ENCODE assay signal across 1 cellular context in genomic region chr20:17941087-17941825, GRCh38.
TF ChIP-seq lines count a peak whose summit lies in the region.

No MANE protein-coding gene starts in this region.

TF ChIP-seq in HepG2, 621 proteins besides CTCF, POLR2A, EP300 and RAD21 (continued from another document):
- TF ChIP-seq ZNF264 (CRISPR knock-in tag; IDR thresholded peaks at IDR 0.05) (no peak), CBFB (CRISPR knock-in tag; IDR thresholded peaks at IDR 0.05) (0 out of 2 replicates have a peak, but pooled peaks have one; percentile 32), MAZ (IDR thresholded peaks at IDR 0.05; ENCODE audit: borderline replicate concordance, low read depth, low read length) (no peak), MAZ (CRISPR knock-in tag; IDR thresholded peaks at IDR 0.05; ENCODE audit: low read depth) (0 out of 2 replicates have a peak, but pooled peaks have one; percentile 43), HNF1B (CRISPR knock-in tag; IDR thresholded peaks at IDR 0.05) (no peak), ZFY (CRISPR knock-in tag; IDR thresholded peaks at IDR 0.05) (0 out of 2 replicates have a peak, but pooled peaks have one; percentile 25), MBD4 (IDR thresholded peaks at IDR 0.05; ENCODE audit: borderline replicate concordance, low read length) (peak; percentile 74; the same call in 1 of the 2 replicates), POLR2G (IDR thresholded peaks at IDR 0.05; ENCODE audit: low read depth, low read length) (peak; percentile 78), YEATS4 (CRISPR knock-in tag; IDR thresholded peaks at IDR 0.05; ENCODE audit: borderline replicate concordance) (0 out of 2 replicates have a peak, but pooled peaks have one; percentile 47), RNF219 (CRISPR knock-in tag; IDR thresholded peaks at IDR 0.05) (no peak), ZNF574 (CRISPR knock-in tag; IDR thresholded peaks at IDR 0.05) (no peak), ETS1 (CRISPR knock-in tag; IDR thresholded peaks at IDR 0.05) (0 out of 2 replicates have a peak, but pooled peaks have one; percentile 42), UBTF (CRISPR knock-in tag; IDR thresholded peaks at IDR 0.05) (no peak), NFKBIZ (CRISPR knock-in tag; IDR thresholded peaks at IDR 0.05) (no peak), ZNF17 (CRISPR knock-in tag; IDR thresholded peaks at IDR 0.05) (no peak), TGIF2 (CRISPR knock-in tag; IDR thresholded peaks at IDR 0.05) (0 out of 2 replicates have a peak, but pooled peaks have one; percentile 43), MLX (CRISPR knock-in tag; IDR thresholded peaks at IDR 0.05) (0 out of 2 replicates have a peak, but pooled peaks have one; percentile 22), MLXIP (CRISPR knock-in tag; IDR thresholded peaks at IDR 0.05; ENCODE audit: borderline replicate concordance) (0 out of 2 replicates have a peak, but pooled peaks have one; percentile 10), SP1 (IDR thresholded peaks at IDR 0.05) (no peak), SP1 (CRISPR knock-in tag; IDR thresholded peaks at IDR 0.05) (no peak), ZBTB25 (CRISPR knock-in tag; IDR thresholded peaks at IDR 0.05) (peak; percentile 15; the same call in 1 of the 2 replicates), PREB (CRISPR knock-in tag; IDR thresholded peaks at IDR 0.05) (peak; percentile 9; the same call in 1 of the 2 replicates), HNRNPH1 (optimal IDR thresholded peaks at IDR 0.05; ENCODE audit: low read depth, low read length) (peak; percentile 79), AGO2 (optimal IDR thresholded peaks at IDR 0.05; ENCODE audit: low read depth, low read length) (peak; percentile 88), RBFOX2 (IDR thresholded peaks at IDR 0.05; ENCODE audit: low read depth, low read length) (peak; percentile 33; the same call in 1 of the 2 replicates), KMT2A (CRISPR knock-in tag; IDR thresholded peaks at IDR 0.05) (no peak), NR1H2 (CRISPR knock-in tag; IDR thresholded peaks at IDR 0.05; ENCODE audit: borderline replicate concordance, low read depth) (0 out of 2 replicates have a peak, but pooled peaks have one; percentile 18), PHF21A (CRISPR knock-in tag; IDR thresholded peaks at IDR 0.05) (no peak; the same call in 1 of the 2 replicates)
